ENCODE assay signal across 27 cellular contexts in the genomic region with DNA sequence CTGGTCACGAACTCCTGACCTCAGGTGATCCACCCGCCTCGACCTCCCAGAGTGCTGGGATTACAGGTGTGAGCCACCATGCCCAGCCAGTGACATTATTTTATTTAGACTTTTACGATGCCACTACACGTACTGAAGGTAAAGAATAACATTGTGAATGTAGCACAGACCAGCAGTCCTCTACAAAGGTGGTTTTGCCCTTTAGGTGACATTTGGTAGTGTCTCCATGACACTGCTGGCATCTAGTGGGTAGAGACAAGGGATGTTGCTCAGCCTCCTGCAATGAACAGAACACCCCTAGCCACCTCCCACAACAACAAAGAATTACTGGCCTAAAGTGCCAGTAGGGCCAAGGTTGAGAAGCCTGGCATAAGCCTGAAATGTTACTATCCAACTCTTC.
DNase-seq lines count a peak whose midpoint lies in the region; ATAC-seq lines count a peak whose summit lies in the region.
"Had no signal": no experiment of that assay in that cellular context is flagged by ENCODE, and none has a peak within 500 bp of the region (broad histone marks: within the 10 kb centered on the region; RNA-seq: fewer than 3 reads in every experiment).

No MANE protein-coding gene starts in this region.

- H3K36me3 Mint-ChIP-seq in activated naive CD4-positive, alpha-beta T cell treated with anti-CD3 and anti-CD28 coated beads, Interleukin-2, amount 50 U/mL, for 72 hours = no peaks in the 10 kb centered on the region
- no peaks in the 10 kb centered on the region for H3K36me3 Mint-ChIP-seq in activated naive CD4-positive, alpha-beta T cell treated with anti-CD3 and anti-CD28 coated beads, Interleukin-2, amount 10 ng/mL, durations not matched to agents 7 days and 5 days
- no peaks in the 10 kb centered on the region for H3K36me3 Mint-ChIP-seq in activated naive CD8-positive, alpha-beta T cell treated with anti-CD3 and anti-CD28 coated beads, Interleukin-2, amount 50 U/mL, for 24 hours (ENCODE audit: low read depth)
- H3K36me3 Mint-ChIP-seq: mesothelial cell of epicardium had no signal

- H3K9me3 Mint-ChIP-seq in activated naive CD4-positive, alpha-beta T cell treated with anti-CD3 and anti-CD28 coated beads, Interleukin-2, amount 50 U/mL, for 72 hours = no peaks in the 10 kb centered on the region
- H3K9me3 Mint-ChIP-seq in activated naive CD4-positive, alpha-beta T cell treated with anti-CD3 and anti-CD28 coated beads, Interleukin-2, amount 10 ng/mL, durations not matched to agents 7 days and 5 days = no peaks in the 10 kb centered on the region
- H3K9me3 Mint-ChIP-seq in activated naive CD8-positive, alpha-beta T cell treated with anti-CD3 and anti-CD28 coated beads, Interleukin-2, amount 50 U/mL, for 24 hours = no peaks in the 10 kb centered on the region
- no peaks in the 10 kb centered on the region for H3K9me3 Mint-ChIP-seq in stimulated activated naive CD8-positive, alpha-beta T cell treated with anti-CD3 and anti-CD28 coated beads, Interleukin-15, amount 100 ng/mL, for 72 hours
- H3K9me3 Mint-ChIP-seq: activated B cell treated with CpG ODN at 0.5 μM for 24 hours; activated T-helper 2 cell treated with anti-CD3 and anti-CD28 coated beads, Interferon-gamma antibody, Interleukin-2, Interleukin-4, amounts not matched to agents 10 μg/mL and 5 μg/mL and 100 μg/mL, durations not matched to agents 14 hours and 24 hours and 36 hours; mesothelial cell of epicardium; naive B cell; T-helper 1 cell treated with Interleukin-12 subunit alpha and Interleukin-12 subunit beta and Interleukin-4 antibody, amounts not matched to agents 30 μg/mL and 1 μg/mL, for 36 hours had no signal

- H3K4me1 Mint-ChIP-seq in activated naive CD4-positive, alpha-beta T cell treated with anti-CD3 and anti-CD28 coated beads, Interleukin-2, amount 10 ng/mL, durations not matched to agents 7 days and 5 days = peaks cover 6% of the 10 kb centered on the region
- H3K4me1 Mint-ChIP-seq in activated naive CD8-positive, alpha-beta T cell treated with anti-CD3 and anti-CD28 coated beads, Interleukin-2, amount 50 U/mL, for 24 hours = no peaks in the 10 kb centered on the region
- H3K4me1 Mint-ChIP-seq in stimulated activated naive CD8-positive, alpha-beta T cell treated with anti-CD3 and anti-CD28 coated beads, Interleukin-15, amount 100 ng/mL, for 72 hours = peaks cover 5% of the 10 kb centered on the region
- H3K4me1 Mint-ChIP-seq: naive B cell had no signal

- H3K27ac Mint-ChIP-seq in activated naive CD4-positive, alpha-beta T cell treated with anti-CD3 and anti-CD28 coated beads, Interleukin-2, amount 50 U/mL, for 72 hours = no peak overlapping the region
- H3K27ac Mint-ChIP-seq in activated naive CD4-positive, alpha-beta T cell treated with anti-CD3 and anti-CD28 coated beads, Interleukin-2, amount 10 ng/mL, durations not matched to agents 7 days and 5 days = no peak overlapping the region
- no peak overlapping the region for H3K27ac Mint-ChIP-seq in activated naive CD8-positive, alpha-beta T cell treated with anti-CD3 and anti-CD28 coated beads, Interleukin-2, amount 50 U/mL, for 24 hours
- H3K27ac Mint-ChIP-seq in stimulated activated naive CD8-positive, alpha-beta T cell treated with anti-CD3 and anti-CD28 coated beads, Interleukin-15, amount 100 ng/mL, for 72 hours = no peak overlapping the region
- H3K27ac Mint-ChIP-seq: activated B cell treated with CpG ODN at 0.5 μM for 24 hours; activated T-helper 2 cell treated with anti-CD3 and anti-CD28 coated beads, Interferon-gamma antibody, Interleukin-2, Interleukin-4, amounts not matched to agents 10 μg/mL and 5 μg/mL and 100 μg/mL, durations not matched to agents 14 hours and 24 hours and 36 hours; naive B cell; T-helper 1 cell treated with Interleukin-12 subunit alpha and Interleukin-12 subunit beta and Interleukin-4 antibody, amounts not matched to agents 30 μg/mL and 1 μg/mL, for 36 hours had no signal

- no peak for DNase-seq in activated naive CD4-positive, alpha-beta T cell treated with anti-CD3 and anti-CD28 coated beads, Interleukin-2, amount 50 U/mL, for 72 hours (ENCODE audit: low spot score in 2 of 2)
- no peak for DNase-seq in activated naive CD4-positive, alpha-beta T cell treated with anti-CD3 and anti-CD28 coated beads, Interleukin-2, amount 10 ng/mL, durations not matched to agents 7 days and 5 days
- DNase-seq in NAMALWA (ENCODE audit: low spot score) = peak; percentile 14
- no peak for DNase-seq in activated naive CD8-positive, alpha-beta T cell treated with anti-CD3 and anti-CD28 coated beads, Interleukin-2, amount 50 U/mL, for 24 hours
- DNase-seq in stimulated activated naive CD8-positive, alpha-beta T cell treated with anti-CD3 and anti-CD28 coated beads, Interleukin-15, amount 100 ng/mL, for 72 hours = no peak
- DNase-seq in NCI-H510A treated with DMSO at 0.1 percent for 48 hours (lab: John Stamatoyannopoulos, UW) = no peak
- DNase-seq: activated B cell treated with CpG ODN at 0.5 μM for 24 hours; activated CD4-positive, alpha-beta T cell treated with anti-CD3 and anti-CD28 coated beads, Interleukin-2, amount 50 U/mL, for 48 hours; activated CD8-positive, alpha-beta memory T cell treated with anti-CD3 and anti-CD28 coated beads, Interleukin-2, amount 50 U/mL, for 4 hours; Caco-2; cortex of kidney; DND-41; effector memory CD4-positive, alpha-beta T cell; GF-D8; GM23248; IMR-90; naive B cell; NCI-H1048; NCI-H510A; posterior cingulate gyrus; stimulated activated CD4-positive, alpha-beta T cell treated with anti-CD3 and anti-CD28 coated beads, Interleukin-1b, Interleukin-23, amount 100 ng/mL, for 48 hours; stomach had no signal

- ATAC-seq in activated naive CD4-positive, alpha-beta T cell treated with anti-CD3 and anti-CD28 coated beads, Interleukin-2, amount 50 U/mL, for 72 hours = peak; percentile 34 to 58
- ATAC-seq in activated naive CD8-positive, alpha-beta T cell treated with anti-CD3 and anti-CD28 coated beads, Interleukin-2, amount 50 U/mL, for 24 hours = peak; percentile 73
- ATAC-seq in stimulated activated naive CD8-positive, alpha-beta T cell treated with anti-CD3 and anti-CD28 coated beads, Interleukin-15, amount 100 ng/mL, for 72 hours = peak; percentile 71
- ATAC-seq in GM21515 (IDR thresholded peaks at IDR 0.05; ENCODE audit: unreplicated experiment) = no peak
- ATAC-seq: SK-N-SH treated with all-trans-retinoic acid at 6 μM for 48 hours had no signal

- H3K27me3 Mint-ChIP-seq in activated naive CD4-positive, alpha-beta T cell treated with anti-CD3 and anti-CD28 coated beads, Interleukin-2, amount 10 ng/mL, durations not matched to agents 7 days and 5 days = peaks cover 7% of the 10 kb centered on the region
- H3K27me3 Mint-ChIP-seq in activated naive CD8-positive, alpha-beta T cell treated with anti-CD3 and anti-CD28 coated beads, Interleukin-2, amount 50 U/mL, for 24 hours = no peaks in the 10 kb centered on the region
- H3K27me3 Mint-ChIP-seq in stimulated activated naive CD8-positive, alpha-beta T cell treated with anti-CD3 and anti-CD28 coated beads, Interleukin-15, amount 100 ng/mL, for 72 hours = no peaks in the 10 kb centered on the region
- H3K27me3 Mint-ChIP-seq: activated B cell treated with CpG ODN at 0.5 μM for 24 hours, naive B cell had no signal

- CTCF ChIA-PET in activated naive CD4-positive, alpha-beta T cell treated with anti-CD3 and anti-CD28 coated beads, Interleukin-2, amount 10 ng/mL, durations not matched to agents 7 days and 5 days (lab: Charles Lee) = interaction anchor here (1.2 to 4.6 kb wide), 3 partner anchors 95 to 156 kb away, joined by 5 to 46 read pairs (median 35); a partner anchor contains a TSS

- no peak overlapping the region for H3K4me3 Mint-ChIP-seq in activated naive CD4-positive, alpha-beta T cell treated with anti-CD3 and anti-CD28 coated beads, Interleukin-2, amount 10 ng/mL, durations not matched to agents 7 days and 5 days
- H3K4me3 Mint-ChIP-seq in activated naive CD8-positive, alpha-beta T cell treated with anti-CD3 and anti-CD28 coated beads, Interleukin-2, amount 50 U/mL, for 24 hours = no peak overlapping the region
- H3K4me3 Mint-ChIP-seq in stimulated activated naive CD8-positive, alpha-beta T cell treated with anti-CD3 and anti-CD28 coated beads, Interleukin-15, amount 100 ng/mL, for 72 hours = no peak overlapping the region
- H3K4me3 Mint-ChIP-seq: activated B cell treated with CpG ODN at 0.5 μM for 24 hours; mesothelial cell of epicardium; naive B cell; T-helper 1 cell treated with Interleukin-12 subunit alpha and Interleukin-12 subunit beta and Interleukin-4 antibody, amounts not matched to agents 30 μg/mL and 1 μg/mL, for 36 hours had no signal
